Comparison of ENCODE assay signal across 24 cellular contexts in the genomic region with DNA sequence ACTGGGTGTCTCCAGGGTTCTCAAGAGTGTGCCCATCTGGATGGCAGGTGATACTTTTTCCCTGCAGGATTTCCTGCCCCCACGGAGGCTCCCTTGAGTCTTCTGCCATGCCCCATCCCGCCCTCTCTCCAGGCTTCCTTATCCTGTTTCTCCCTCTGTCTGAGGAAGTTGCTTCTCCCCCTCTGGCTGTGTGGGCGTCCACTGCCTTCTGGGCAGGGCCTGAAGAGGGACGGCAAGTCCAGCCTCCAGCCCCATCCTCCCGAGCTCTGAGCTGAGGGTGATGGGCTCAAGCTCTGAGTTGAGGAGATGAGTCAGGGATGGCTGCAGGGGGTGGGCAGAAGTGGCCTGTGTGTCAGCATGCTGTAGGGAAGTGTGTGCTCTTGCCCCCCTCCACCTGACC. TPM values are rescaled to one million over a fixed set of nuclear protein-coding genes. Genes with fewer than 3 reads are reported as not detected.
A peak's percentile ranks its signal among the peaks of the same experiment; 100 is the strongest.
DNase-seq lines count a peak whose midpoint lies in the region; ATAC-seq and TF ChIP-seq lines count a peak whose summit lies in the region.
"Had no signal": no experiment of that assay in that cellular context is flagged by ENCODE, and none has a peak within 500 bp of the region (broad histone marks: within the 10 kb centered on the region; RNA-seq: fewer than 3 reads in every experiment).

No MANE protein-coding gene starts in this region.

- H4K20me1 ChIP-seq in IMR-90 (ENCODE audit: insufficient read depth, low read length), result no peaks in the 10 kb centered on the region

- no peak for TF ChIP-seq EP300 in tibial nerve (IDR thresholded peaks at IDR 0.05)

- H3K27ac ChIP-seq in IMR-90 (ENCODE audit: insufficient read depth, low read length) (no peak overlapping the region), lower lobe of right lung (no peak overlapping the region), tibial nerve (no peak overlapping the region)
- H3K27ac ChIP-seq: ascending aorta, colonic mucosa, parathyroid adenoma had no signal

- dilution Hi-C loops in IMR-90 (cut with HindIII; ENCODE audit: low sequenced_read_pairs, unreplicated experiment), result no loop called here

- H2AFZ ChIP-seq in IMR-90 (replicated peaks; ENCODE audit: low read length, poor library complexity), result peak overlapping the region; percentile 58
- H2AFZ ChIP-seq: parathyroid adenoma had no signal

- no peak overlapping the region for H3K9ac ChIP-seq in IMR-90 (ENCODE audit: low read depth, low read length)
- H3K9ac ChIP-seq: parathyroid adenoma had no signal

- no peak overlapping the region for H3K18ac ChIP-seq in IMR-90 (ENCODE audit: low read depth, low read length)

- no peak overlapping the region for H4K91ac ChIP-seq in IMR-90 (ENCODE audit: insufficient read depth, low read depth, low read length)

- POLR2A ChIA-PET in IMR-90 (lab: Charles Lee; ENCODE audit: unreplicated experiment), result no interaction called here

- BruUV-seq in IMR-90 (replicated peaks; lab: Mats Ljungman, UMichigan), result no TSS peak

- DNase-seq in Caki2 (ENCODE audit: low read depth) (peak; percentile 19), IMR-90 (peak; percentile 61), astrocyte of the hippocampus (ENCODE audit: low read depth, low spot score) (peak; percentile 23), lower lobe of right lung (peak; percentile 59), SW 1271 (lab: John Stamatoyannopoulos, UW) (no peak), RKO (ENCODE audit: low spot score) (no peak), tibial nerve (ENCODE audit: low spot score in 2 of 2) (no peak)
- no peak for DNase-seq in activated CD4-positive, alpha-beta T cell treated with anti-CD3 and anti-CD28 coated beads for 48 hours
- DNase-seq: activated CD4-positive, alpha-beta T cell treated with anti-CD3 and anti-CD28 coated beads for 1 hour; activated CD8-positive, alpha-beta memory T cell treated with anti-CD3 and anti-CD28 coated beads, Interleukin-2, amount 50 U/mL, for 4 hours; activated naive CD4-positive, alpha-beta T cell; Calu3; colonic mucosa; foreskin melanocyte; GDM1; GOT3; Kasumi-1; NK-92 treated with Interleukin-12 subunit alpha and Interleukin-12 subunit beta, amount 100 ng/mL, for 24 hours; SIG-M5; stimulated activated CD4-positive, alpha-beta T cell treated with anti-CD3 and anti-CD28 coated beads, Interleukin-4, amount 100 ng/mL, for 24 hours had no signal

- H2BK20ac ChIP-seq in IMR-90 (ENCODE audit: low read depth, low read length), result no peak overlapping the region

- no peak overlapping the region for H2AK9ac ChIP-seq in IMR-90 (replicated peaks; ENCODE audit: low read depth, low read length, poor library complexity)

- no CpG with 5 or more reads among the region's 5 CpGs for WGBS in IMR-90 (ENCODE audit: extremely low coverage in 2 of 2, insufficient read length in 1 of 2), 2 experiments
- WGBS in tibial nerve, 2 donors, result 6 to 11% methylated on average over 5 of the region's 5 CpGs

- intact Hi-C loops in IMR-90 (cut with micrococcal nuclease), result no loop called here
- intact Hi-C loops in lower lobe of right lung (cut with DNase I), result no loop called here

- no peak overlapping the region for H2BK120ac ChIP-seq in IMR-90 (ENCODE audit: low read depth, low read length)

- no peak overlapping the region for H4K8ac ChIP-seq in IMR-90 (ENCODE audit: low read depth in 2 of 2, low read length in 2 of 2)

- H3K56ac ChIP-seq in IMR-90 (ENCODE audit: extremely low read depth, insufficient read depth, low read length), result no peak overlapping the region

- H2AK5ac ChIP-seq in IMR-90 (ENCODE audit: low read depth, low read length), result no peak overlapping the region

- TF ChIP-seq CTCF in IMR-90 (conservative IDR thresholded peaks at IDR 0.05; ENCODE audit: low read depth, low read length) (no peak), lower lobe of right lung (IDR thresholded peaks at IDR 0.05) (no peak), tibial nerve (IDR thresholded peaks at IDR 0.05) (no peak)

- no peak overlapping the region for H3K4me2 ChIP-seq in IMR-90 (ENCODE audit: low read depth, low read length)

- no peak overlapping the region for H3K23ac ChIP-seq in IMR-90 (ENCODE audit: low read depth, low read length)

- H3K27me3 ChIP-seq in IMR-90 (ENCODE audit: control insufficient read depth, insufficient read depth, low read length), result peaks cover 12% of the 10 kb centered on the region
- peaks cover 26% of the 10 kb centered on the region for H3K27me3 ChIP-seq in lower lobe of right lung (ENCODE audit: low read depth)
- peaks cover 0 to 27% of the 10 kb centered on the region in 2 donors for H3K27me3 ChIP-seq in tibial nerve
- H3K27me3 ChIP-seq: ascending aorta had no signal

- H3K14ac ChIP-seq in IMR-90 (replicated peaks; ENCODE audit: low read depth, low read length), result no peak overlapping the region

- H3K9me3 ChIP-seq in IMR-90 (ENCODE audit: control insufficient read depth, insufficient read depth, low read length), result peaks cover 3% of the 10 kb centered on the region
- no peaks in the 10 kb centered on the region for H3K9me3 ChIP-seq in lower lobe of right lung
- H3K9me3 ChIP-seq in tibial nerve, result peaks cover 0 to 13% (median 0%) of the 10 kb centered on the region in 4 donors
- H3K9me3 ChIP-seq: ascending aorta, colonic mucosa had no signal

- CTCF ChIA-PET in IMR-90 (lab: Yijun Ruan, JAX), result no interaction called here

- no peak for TF ChIP-seq RAD21 in IMR-90 (IDR thresholded peaks at IDR 0.05; ENCODE audit: low read length)

- no peaks in the 10 kb centered on the region for H3K36me3 ChIP-seq in IMR-90 (ENCODE audit: control insufficient read depth, insufficient read depth, low read length)
- no peaks in the 10 kb centered on the region for H3K36me3 ChIP-seq in lower lobe of right lung
- H3K36me3 ChIP-seq in tibial nerve, result no peaks in the 10 kb centered on the region
- H3K36me3 ChIP-seq: ascending aorta, colonic mucosa had no signal

- H3K9me1 ChIP-seq in IMR-90 (ENCODE audit: insufficient read depth, low read length), result no peaks in the 10 kb centered on the region

- in situ Hi-C loops in Caki2 (cut with HindIII; ENCODE audit: low pct_unique_long_range_greater_than_20kb, low sequenced_read_pairs), result no loop called here
- in situ Hi-C loops in IMR-90 (cut with MboI; ENCODE audit: low sequenced_read_pairs), result no loop called here

- no peak overlapping the region for H3K4ac ChIP-seq in IMR-90 (ENCODE audit: low read depth, low read length)

- TF ChIP-seq POLR2A in IMR-90 (IDR thresholded peaks at IDR 0.05; ENCODE audit: low read depth, low read length) (no peak), tibial nerve (IDR thresholded peaks at IDR 0.05) (no peak)

- H2BK15ac ChIP-seq in IMR-90 (ENCODE audit: low read depth, low read length), result no peak overlapping the region

- ATAC-seq in IMR-90 (ENCODE audit: low read depth) (peak; percentile 61; the same call in 1 of the 2 replicates), lower lobe of right lung (no peak)

- H3K4me3 ChIP-seq in IMR-90 (ENCODE audit: insufficient read depth, low read depth, low read length) (no peak overlapping the region), lower lobe of right lung (no peak overlapping the region), tibial nerve (no peak overlapping the region)
- H3K4me3 ChIP-seq: ascending aorta, colonic mucosa had no signal

- H4K5ac ChIP-seq in IMR-90 (ENCODE audit: low read depth, low read length), result no peak overlapping the region

- no peak overlapping the region for H2BK5ac ChIP-seq in IMR-90 (ENCODE audit: low read depth, low read length, poor library complexity, severe bottlenecking)

- H3K4me1 ChIP-seq in IMR-90 (ENCODE audit: control insufficient read depth, insufficient read depth, low read length), result no peaks in the 10 kb centered on the region
- no peaks in the 10 kb centered on the region for H3K4me1 ChIP-seq in lower lobe of right lung
- H3K4me1 ChIP-seq in tibial nerve, result peaks cover 0 to 7% (median 1%) of the 10 kb centered on the region in 4 donors
- H3K4me1 ChIP-seq: ascending aorta, colonic mucosa, parathyroid adenoma had no signal

- H3K79me1 ChIP-seq in IMR-90 (ENCODE audit: low read depth in 1 of 2, low read length in 2 of 2), result no peaks in the 10 kb centered on the region

TF ChIP-seq in IMR-90, 13 proteins besides CTCF, POLR2A, EP300 and RAD21 (continues in another document):
- TF ChIP-seq, protein P1, sequence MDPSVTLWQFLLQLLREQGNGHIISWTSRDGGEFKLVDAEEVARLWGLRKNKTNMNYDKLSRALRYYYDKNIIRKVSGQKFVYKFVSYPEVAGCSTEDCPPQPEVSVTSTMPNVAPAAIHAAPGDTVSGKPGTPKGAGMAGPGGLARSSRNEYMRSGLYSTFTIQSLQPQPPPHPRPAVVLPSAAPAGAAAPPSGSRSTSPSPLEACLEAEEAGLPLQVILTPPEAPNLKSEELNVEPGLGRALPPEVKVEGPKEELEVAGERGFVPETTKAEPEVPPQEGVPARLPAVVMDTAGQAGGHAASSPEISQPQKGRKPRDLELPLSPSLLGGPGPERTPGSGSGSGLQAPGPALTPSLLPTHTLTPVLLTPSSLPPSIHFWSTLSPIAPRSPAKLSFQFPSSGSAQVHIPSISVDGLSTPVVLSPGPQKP (IDR thresholded peaks at IDR 0.05; ENCODE audit: borderline replicate concordance, low read depth, low read length), result no peak
- TF ChIP-seq MAFK (IDR thresholded peaks at IDR 0.05; ENCODE audit: low read depth, low read length) (no peak), RFX5 (IDR thresholded peaks at IDR 0.05; ENCODE audit: low read depth, low read length) (no peak), CHD1 (IDR thresholded peaks at IDR 0.05; ENCODE audit: low read depth, low read length) (no peak), SMC3 (IDR thresholded peaks at IDR 0.05; ENCODE audit: low read depth, low read length) (no peak), CEBPB (IDR thresholded peaks at IDR 0.05; ENCODE audit: low read depth, low read length) (no peak)

RNA-seq across cellular contexts. Expression of gene RAP1GAP2, which starts 14.2 kb away (rescaled TPM):
- total RNA-seq in Caki2 (2014; rRNA removed; shearing (Covaris generic); ENCODE audit: low replicate concordance), result 2.0 and 5.0 TPM in 2 replicates
- total RNA-seq in IMR-90 (2012; rRNA removed) (4.7 and 5.7 TPM in 2 replicates), lower lobe of right lung (17.0 TPM), tibial nerve (10 to 100 TPM in 2 of 4 donors, 1 to 10 TPM in 2; 5.4 to 18.2 (median 11.9) TPM)
- 7.5 and 8.6 TPM in 2 replicates for polyA plus RNA-seq in IMR-90 (2012; rRNA removed)
- polyA plus RNA-seq in IMR-90 (2012; cell fraction: cytosol; rRNA removed), result 3.4 and 3.8 TPM in 2 replicates
- 28.2 and 37.6 TPM in 2 replicates for polyA plus RNA-seq in IMR-90 (2012; cell fraction: nucleus; rRNA removed; ENCODE audit: low replicate concordance)

RNA-seq across cellular contexts. Expression of gene CCDC92B, which starts 32.6 kb away (rescaled TPM):
- not detected in 2 replicates for total RNA-seq in Caki2 (2014; rRNA removed; shearing (Covaris generic); ENCODE audit: low replicate concordance)
- total RNA-seq in IMR-90 (2012; rRNA removed), result not detected in 2 replicates
- not detected in 2 replicates for polyA plus RNA-seq in IMR-90 (2012; rRNA removed)
- polyA plus RNA-seq in IMR-90 (2012; cell fraction: cytosol; rRNA removed), result not detected in 2 replicates
- polyA plus RNA-seq in IMR-90 (2012; cell fraction: nucleus; rRNA removed; ENCODE audit: low replicate concordance), result 0.02 TPM in 1 of 2 replicates, not detected in the other
- total RNA-seq in lower lobe of right lung, result 0.12 TPM
- total RNA-seq in tibial nerve, result under 1 TPM in 1 of 4 donors, not detected in 3; 0.30 TPM
- total RNA-seq: ascending aorta, Calu3, endothelial cell of umbilical vein, skeletal muscle tissue had no signal
- polyA plus RNA-seq: endothelial cell of umbilical vein had no signal

Comparison
In these comparisons a context has a peak if more than half of its experiments do, and no peak if none do; other contexts are left out.
1. DNase-seq: peak in Caki2 (single experiment), IMR-90 (single experiment), astrocyte of the hippocampus (single experiment) and lower lobe of right lung (single experiment); none in SW 1271 (0 of 2), RKO (single experiment), activated CD4-positive, alpha-beta T cell treated with anti-CD3 and anti-CD28 coated beads for 48 hours (single experiment) and tibial nerve (0 of 2).